In the genomic region with DNA sequence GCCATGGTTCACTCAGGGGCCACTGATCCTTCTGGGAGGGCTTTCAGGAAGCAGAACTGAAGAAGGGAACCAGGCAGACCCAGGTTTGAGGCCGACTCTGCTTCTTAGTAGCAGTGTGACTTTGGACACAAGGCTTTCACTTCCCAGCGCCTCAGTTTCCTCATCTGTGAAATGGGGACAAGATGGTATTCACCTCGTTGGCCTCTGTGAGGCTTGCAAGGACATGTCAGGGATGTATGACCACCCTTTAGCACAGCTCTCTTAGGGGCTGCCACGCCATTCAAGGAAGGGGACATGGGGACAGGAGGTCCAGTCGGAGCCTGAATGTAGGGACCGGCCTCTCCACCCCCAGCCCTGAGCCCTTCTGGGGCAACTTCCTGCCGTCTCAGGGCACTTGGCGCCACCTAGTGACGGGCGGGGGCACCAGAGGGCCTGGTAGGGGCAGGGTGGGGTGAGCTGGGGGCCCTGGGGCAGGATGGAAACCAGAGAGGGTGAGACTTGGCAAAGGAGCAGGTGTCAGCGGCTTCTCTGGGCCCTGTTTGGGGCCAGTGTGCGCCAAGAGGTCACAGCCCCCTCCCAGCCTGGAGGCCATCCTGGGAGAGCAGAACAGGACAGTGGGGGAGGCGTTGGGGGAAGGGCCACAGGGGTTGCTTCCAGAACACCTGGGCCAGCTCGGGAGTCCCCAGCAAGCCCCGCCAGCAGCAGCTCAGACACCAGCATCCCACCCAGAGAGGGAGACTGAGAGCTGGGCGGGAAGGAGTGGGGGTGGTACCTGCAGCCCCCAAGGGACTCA, we compare ENCODE assay signal across 8 cellular contexts.
A peak's percentile ranks its signal among the peaks of the same experiment; 100 is the strongest.
DNase-seq lines count a peak whose midpoint lies in the region; ATAC-seq, FAIRE-seq and TF ChIP-seq lines count a peak whose summit lies in the region.

No MANE protein-coding gene starts in this region.

- H3K4me1 ChIP-seq in KMS-11 (ENCODE audit: low read depth, poor library complexity, severe bottlenecking) (no peaks in the 10 kb centered on the region), testis (no peaks in the 10 kb centered on the region)

- no peaks in the 10 kb centered on the region for H3K9me3 ChIP-seq in testis

- H3K27me3 ChIP-seq in KMS-11 (ENCODE audit: insufficient read depth, low read depth) (peaks cover 96% of the 10 kb centered on the region), bronchial epithelial cell (ENCODE audit: control insufficient read depth, insufficient read depth, low read length) (no peaks in the 10 kb centered on the region), testis (no peaks in the 10 kb centered on the region)

- TF ChIP-seq POLR2A in testis (IDR thresholded peaks at IDR 0.05) = no peak

- no peak for FAIRE-seq in bronchial epithelial cell (lab: Jason Lieb, UNC)

- H4K20me1 ChIP-seq in KMS-11 (ENCODE audit: insufficient read depth) = no peaks in the 10 kb centered on the region

- no peak overlapping the region for H3K4me3 ChIP-seq in KMS-11 (IDR thresholded peaks at IDR 0.05; ENCODE audit: insufficient read depth, low read depth, low read length)
- no peak overlapping the region for H3K4me3 ChIP-seq in bronchial epithelial cell (ENCODE audit: low read depth, low read length)
- H3K4me3 ChIP-seq in testis = no peak overlapping the region

- no peaks in the 10 kb centered on the region for H3K79me2 ChIP-seq in KMS-11 (ENCODE audit: insufficient read depth, low read depth)

- H3K36me3 ChIP-seq in KMS-11 (ENCODE audit: insufficient read depth) (no peaks in the 10 kb centered on the region), bronchial epithelial cell (ENCODE audit: control insufficient read depth, insufficient read depth, low read length) (no peaks in the 10 kb centered on the region), testis (ENCODE audit: low read depth, missing control alignments) (no peaks in the 10 kb centered on the region)

- no peak for ATAC-seq in GM21390 (IDR thresholded peaks at IDR 0.05; ENCODE audit: unreplicated experiment)

- WGBS in testis, 2 donors = 55 to 67% methylated on average over 3 to 15 of the region's 16 CpGs

- intact Hi-C loops in testis (cut with DNase I; ENCODE audit: low total_unique reads) = no loop called here

- peak overlapping the region; percentile 47; the same call in 1 of the 2 replicates for H2AFZ ChIP-seq in KMS-11 (ENCODE audit: low read depth)

- H3K27ac ChIP-seq in KMS-11 (no peak overlapping the region), testis (no peak overlapping the region)

- TF ChIP-seq CTCF in KMS-11 (conservative IDR thresholded peaks at IDR 0.05; ENCODE audit: low read depth, low read length) = peak; percentile 70
- peak; percentile 70 for TF ChIP-seq CTCF in bronchial epithelial cell (IDR thresholded peaks at IDR 0.05; ENCODE audit: insufficient read depth, low read length, severe bottlenecking)
- peak in 1 of 3 experiments; percentile 46 for TF ChIP-seq CTCF in testis (IDR thresholded peaks at IDR 0.05)

- DNase-seq in Daoy (ENCODE audit: low read depth) (peak; percentile 73), bronchial epithelial cell (ENCODE audit: low read depth) (peak; percentile 25), myocyte (ENCODE audit: low read depth) (peak; percentile 35), testis (peak; percentile 57), COLO829 (ENCODE audit: low spot score) (no peak)
- DNase-seq in activated CD4-positive, CD25-positive, alpha-beta regulatory T cell treated with anti-CD3 and anti-CD28 coated beads, Interleukin-2, amount 50 U/mL, for 16 hours (ENCODE audit: low read depth, low spot score) = peak; percentile 50

- no peak overlapping the region for H3K4me2 ChIP-seq in KMS-11

- no peak overlapping the region for H3K9ac ChIP-seq in KMS-11
